13 cellular contexts compared by ENCODE assay signal in genomic region chr10:95759233-95759826, GRCh38. TPM values are rescaled to one million over a fixed set of nuclear protein-coding genes. Genes with fewer than 3 reads are reported as not detected.
DNase-seq lines count a peak whose midpoint lies in the region; ATAC-seq and TF ChIP-seq lines count a peak whose summit lies in the region.
"Had no signal": no experiment of that assay in that cellular context is flagged by ENCODE, and none has a peak within 500 bp of the region (broad histone marks: within the 10 kb centered on the region; RNA-seq: fewer than 3 reads in every experiment).

No MANE protein-coding gene starts in this region.

- ATAC-seq in GM18505 (IDR thresholded peaks at IDR 0.05; ENCODE audit: unreplicated experiment) (no peak), left lobe of liver (no peak), HG02840 (IDR thresholded peaks at IDR 0.05; ENCODE audit: low FRiP score, unreplicated experiment) (no peak), HG03378 (IDR thresholded peaks at IDR 0.05; ENCODE audit: unreplicated experiment) (no peak)
- ATAC-seq in central memory CD8-positive, alpha-beta T cell (replicated peaks; ENCODE audit: extremely low read depth, poor library complexity, severe bottlenecking) = no peak

- H3K36me3 Mint-ChIP-seq in central memory CD8-positive, alpha-beta T cell (ENCODE audit: insufficient read depth) = peaks cover 2% of the 10 kb centered on the region
- H3K36me3 Mint-ChIP-seq in osteocyte (ENCODE audit: unreplicated experiment) = no peaks in the 10 kb centered on the region

- no peak overlapping the region for H3K4me3 ChIP-seq in BLaER1 treated with 17β-estradiol and CSF1 and Interleukin-3, amounts not matched to agents 10 nM and 100 nM

- H3K4me1 ChIP-seq in BLaER1 treated with 17β-estradiol and CSF1 and Interleukin-3, amounts not matched to agents 10 nM and 100 nM = peaks cover 31 to 70% (median 54%) of the 10 kb centered on the region in 10 experiments

- H3K27me3 ChIP-seq in BLaER1 treated with 17β-estradiol and CSF1 and Interleukin-3, amounts not matched to agents 10 nM and 100 nM = peaks cover 0 to 5% (median 0%) of the 10 kb centered on the region in 11 experiments; a peak in 2 of 22 replicates

- peak overlapping the region in 10 of 11 experiments; percentile 47 to 84 (median 70); a peak in 16 of 22 replicates for H3K27ac ChIP-seq in BLaER1 treated with 17β-estradiol and CSF1 and Interleukin-3, amounts not matched to agents 10 nM and 100 nM

- H3K9me3 ChIP-seq in BLaER1 treated with 17β-estradiol and CSF1 and Interleukin-3, amounts not matched to agents 10 nM and 100 nM (replicated peaks in 1 of 11) = peaks cover 0 to 12% (median 6%) of the 10 kb centered on the region in 11 experiments; a peak in 16 of 22 replicates

- H3K9me3 Mint-ChIP-seq in central memory CD8-positive, alpha-beta T cell = no peaks in the 10 kb centered on the region
- H3K9me3 Mint-ChIP-seq in osteocyte (ENCODE audit: unreplicated experiment) = no peaks in the 10 kb centered on the region

- no peak for TF ChIP-seq CTCF in osteocyte (IDR thresholded peaks at IDR 0.05)
- no peak for TF ChIP-seq CTCF in GM20000 (IDR thresholded peaks at IDR 0.05; ENCODE audit: extremely low read depth, missing control alignments)

- no peaks in the 10 kb centered on the region for H4K20me1 ChIP-seq in BLaER1 treated with 17β-estradiol and CSF1 and Interleukin-3, amounts not matched to agents 10 nM and 100 nM

- peaks cover 33% of the 10 kb centered on the region for H3K27me3 Mint-ChIP-seq in central memory CD8-positive, alpha-beta T cell
- no peaks in the 10 kb centered on the region for H3K27me3 Mint-ChIP-seq in osteocyte (ENCODE audit: unreplicated experiment)

- H3K4me3 Mint-ChIP-seq in central memory CD8-positive, alpha-beta T cell = no peak overlapping the region
- no peak overlapping the region for H3K4me3 Mint-ChIP-seq in osteocyte (ENCODE audit: unreplicated experiment)

- peak; percentile 39 for TF ChIP-seq POLR2A in GM18505 (IDR thresholded peaks at IDR 0.05; ENCODE audit: borderline replicate concordance, extremely low read depth, insufficient read depth, insufficient read length)

- peaks cover 0 to 4% (median 0%) of the 10 kb centered on the region in 11 experiments; a peak in 2 of 22 replicates for H3K36me3 ChIP-seq in BLaER1 treated with 17β-estradiol and CSF1 and Interleukin-3, amounts not matched to agents 10 nM and 100 nM

- peak overlapping the region in 7 of 11 experiments; percentile 13 to 85 (median 73); a peak in 13 of 22 replicates for H3K4me2 ChIP-seq in BLaER1 treated with 17β-estradiol and CSF1 and Interleukin-3, amounts not matched to agents 10 nM and 100 nM

- peak overlapping the region; percentile 17 for H3K27ac Mint-ChIP-seq in central memory CD8-positive, alpha-beta T cell (ENCODE audit: low read depth)
- peak overlapping the region; percentile 51 for H3K27ac Mint-ChIP-seq in osteocyte (ENCODE audit: unreplicated experiment)
- H3K27ac Mint-ChIP-seq: activated T-cell treated with anti-CD3 and anti-CD28 coated beads, Interleukin-2, amount 50 U/mL, for 72 hours had no signal

- H3K4me1 Mint-ChIP-seq in central memory CD8-positive, alpha-beta T cell = peaks cover 8% of the 10 kb centered on the region
- H3K4me1 Mint-ChIP-seq in osteocyte (ENCODE audit: unreplicated experiment) = peaks cover 39% of the 10 kb centered on the region

- no peak for DNase-seq in central memory CD8-positive, alpha-beta T cell (ENCODE audit: low spot score in 2 of 2)
- DNase-seq in osteocyte (ENCODE audit: extremely low spot score, unreplicated experiment) = no peak
- DNase-seq in left lobe of liver (ENCODE audit: low spot score) = no peak
- DNase-seq in GM20000 (ENCODE audit: low spot score) = no peak
- DNase-seq: NCI-H2171 treated with DMSO at 0.1 percent for 48 hours; posterior cingulate gyrus; stimulated activated CD8-positive, alpha-beta memory T cell treated with anti-CD3 and anti-CD28 coated beads, Interleukin-4, amount 100 ng/mL, for 48 hours had no signal

- no peak overlapping the region for H3K9ac ChIP-seq in BLaER1 treated with 17β-estradiol and CSF1 and Interleukin-3, amounts not matched to agents 10 nM and 100 nM

RNA-seq across cellular contexts. Expression of gene ENTPD1, which starts 3.4 kb away (rescaled TPM):
- 1.2 and 1.5 TPM in 2 replicates for total RNA-seq in osteocyte
- total RNA-seq in left lobe of liver = 1.9 TPM
- total RNA-seq: HT-29 had no signal
